In the genomic region with DNA sequence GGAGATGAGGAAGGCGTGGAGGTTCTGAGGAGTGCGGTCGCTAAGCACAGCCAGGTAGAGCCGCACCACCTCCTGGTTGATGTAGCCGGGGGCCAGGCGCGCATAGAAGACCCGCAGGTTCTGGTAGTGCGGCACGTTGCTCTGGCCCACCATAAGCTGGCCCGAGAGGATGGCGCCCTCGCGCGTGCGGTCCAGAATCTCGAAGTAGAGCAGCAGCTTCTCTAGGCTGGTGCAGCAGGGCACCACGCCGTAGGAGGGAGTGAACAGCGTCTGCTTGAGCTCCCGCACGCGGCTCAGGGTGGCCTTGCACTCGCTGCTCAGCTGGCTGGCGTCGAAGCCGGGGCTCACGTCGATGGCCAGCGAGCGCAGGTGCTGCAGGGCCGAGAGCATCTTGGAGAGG, we compare ENCODE assay signal across 16 cellular contexts.
"Had no signal": no experiment of that assay in that cellular context is flagged by ENCODE, and none has a peak within 500 bp of the region (broad histone marks: within the 10 kb centered on the region; RNA-seq: fewer than 3 reads in every experiment).

No MANE protein-coding gene starts in this region.

- DNase-seq: colonic mucosa; dermis blood vessel endothelial cell; foreskin melanocyte; head of caudate nucleus; kidney glomerular epithelial cell; mammary epithelial cell; naive thymus-derived CD4-positive, alpha-beta T cell; posterior cingulate gyrus; sigmoid colon; stimulated activated CD4-positive, alpha-beta T cell treated with anti-CD3 and anti-CD28 coated beads, Interleukin-12 subunit alpha, Interleukin-12 subunit beta, amount 100 ng/mL, for 4 hours; stimulated activated CD4-positive, alpha-beta T cell treated with anti-CD3 and anti-CD28 coated beads, Interleukin-2, amount 100 ng/mL, for 48 hours; stimulated activated naive CD4-positive, alpha-beta T cell treated with Interleukin-2 at 50 U/mL for 16 hours; trophoblast cell had no signal

- H3K9me3 ChIP-seq: colonic mucosa, sigmoid colon had no signal

- H3K27ac Mint-ChIP-seq: naive thymus-derived CD4-positive, alpha-beta T cell had no signal

- ATAC-seq: naive thymus-derived CD4-positive, alpha-beta T cell had no signal

- H3K4me3 Mint-ChIP-seq: naive thymus-derived CD4-positive, alpha-beta T cell; neural crest cell had no signal

- H3K9me3 Mint-ChIP-seq: naive thymus-derived CD4-positive, alpha-beta T cell; neural crest cell had no signal

- H3K27me3 Mint-ChIP-seq: naive thymus-derived CD4-positive, alpha-beta T cell had no signal

- H3K4me1 ChIP-seq: colonic mucosa had no signal

- H3K27ac ChIP-seq: colonic mucosa, hepatocyte, sigmoid colon, skin epidermis had no signal

- H3K36me3 ChIP-seq: colonic mucosa had no signal

- H3K4me1 Mint-ChIP-seq: neural crest cell had no signal

- H3K4me3 ChIP-seq: colonic mucosa, hepatocyte, sigmoid colon, skin epidermis had no signal

- H3K27me3 ChIP-seq: colonic mucosa, hepatocyte, sigmoid colon had no signal

- H3K4me2 ChIP-seq: hepatocyte had no signal

- H2AFZ ChIP-seq: hepatocyte had no signal
